ENCODE assay signal across 11 cellular contexts in the genomic region with DNA sequence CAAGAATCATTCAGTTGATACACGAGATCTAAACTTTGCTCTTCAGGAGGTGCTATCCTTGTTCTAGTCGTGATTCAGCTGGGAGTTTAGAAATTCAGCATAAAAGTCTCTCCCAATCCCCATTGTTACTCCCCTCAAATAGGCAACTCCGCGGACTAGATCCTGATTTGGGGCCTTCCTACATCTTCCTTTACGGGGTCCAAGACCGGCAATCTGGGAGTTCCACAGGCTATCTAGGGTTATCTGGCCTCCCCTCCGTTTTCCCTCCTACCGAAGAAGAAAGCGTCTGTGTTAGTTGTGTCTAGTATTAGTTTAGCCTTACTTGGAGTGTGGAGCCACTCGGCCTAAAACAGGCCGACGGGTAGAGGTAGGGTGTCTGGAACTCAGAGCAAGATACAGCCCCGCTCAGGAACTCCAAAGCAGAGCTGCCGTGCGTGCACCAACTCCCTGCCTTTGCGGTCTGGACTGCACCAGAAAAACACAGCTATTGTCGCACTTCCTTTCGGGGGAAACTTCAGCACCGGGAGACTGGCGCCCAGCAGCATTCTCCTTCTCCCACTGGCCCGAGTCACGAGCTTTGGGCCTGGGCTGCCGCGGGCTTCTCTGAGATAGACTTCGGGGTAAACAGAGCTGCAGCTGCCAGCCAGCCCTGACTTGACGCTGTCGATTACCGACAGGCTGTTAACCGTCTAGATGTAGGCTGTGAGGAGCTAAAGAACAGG. TPM values are rescaled to one million over a fixed set of nuclear protein-coding genes. Genes with fewer than 3 reads are reported as not detected.
DNase-seq lines count a peak whose midpoint lies in the region; ATAC-seq and TF ChIP-seq lines count a peak whose summit lies in the region.
"Had no signal": no experiment of that assay in that cellular context is flagged by ENCODE, and none has a peak within 500 bp of the region (broad histone marks: within the 10 kb centered on the region; RNA-seq: fewer than 3 reads in every experiment).

No MANE protein-coding gene starts in this region.

- H3K9me3 Mint-ChIP-seq in IgD-negative memory B cell, result peaks cover 0 to 6% (median 0%) of the 10 kb centered on the region in 3 donors

- H3K36me3 Mint-ChIP-seq in IgD-negative memory B cell, result no peaks in the 10 kb centered on the region

- H3K27me3 ChIP-seq in BE2C, result peaks cover 22% of the 10 kb centered on the region

- peak; percentile 10 for ATAC-seq in mucosa of descending colon

- intact Hi-C loops in mucosa of descending colon (cut with DNase I, micrococcal nuclease), result loop anchor here (5.0 to 10.0 kb wide), 4 partner anchors 949 to 1111 kb away; no protein-coding TSS in a partner anchor

- H3K4me1 ChIP-seq in mucosa of descending colon (ENCODE audit: low read depth) (peaks cover 3% of the 10 kb centered on the region), BE2C (0 out of 2 replicates have a peak, but pooled peaks cover 4% of the 10 kb centered on the region)

- H3K9me3 ChIP-seq in mucosa of descending colon (no peaks in the 10 kb centered on the region), BE2C (no peaks in the 10 kb centered on the region)

- peaks cover 15 to 22% (median 20%) of the 10 kb centered on the region in 3 donors for H3K4me1 Mint-ChIP-seq in IgD-negative memory B cell

- H3K4me3 Mint-ChIP-seq in IgD-negative memory B cell, result peak overlapping the region; percentile 13 to 85 (median 80)

- H3K27ac Mint-ChIP-seq in IgD-negative memory B cell, result peak overlapping the region in 2 of 3 donors; percentile 31

- H3K36me3 ChIP-seq in mucosa of descending colon (ENCODE audit: low read depth) (no peaks in the 10 kb centered on the region), BE2C (no peaks in the 10 kb centered on the region)

- peak; percentile 8 for DNase-seq in AG10803 (ENCODE audit: low read depth)
- DNase-seq in dermis blood vessel endothelial cell, result peak; percentile 47
- peak in 1 of 3 donors; percentile 13 for DNase-seq in mucosa of descending colon
- no peak for DNase-seq in BE2C
- DNase-seq in GM19240 (ENCODE audit: insufficient read length, low spot score), result no peak
- DNase-seq in D341Med (ENCODE audit: low spot score), result no peak
- no peak for DNase-seq in NCI-H146 (lab: John Stamatoyannopoulos, UW)
- DNase-seq: cerebellar nuclear complex, EL, NCI-H748 treated with DMSO at 0.1 percent for 48 hours had no signal

- TF ChIP-seq CTCF in AG10803 (conservative IDR thresholded peaks at IDR 0.05; ENCODE audit: low read length) (no peak), mucosa of descending colon (IDR thresholded peaks at IDR 0.05) (no peak), BE2C (IDR thresholded peaks at IDR 0.05; ENCODE audit: low read depth, low read length) (no peak)

- H3K27me3 Mint-ChIP-seq in IgD-negative memory B cell, result peaks cover 61% of the 10 kb centered on the region

- H3K4me3 ChIP-seq in AG10803 (ENCODE audit: low read length) (no peak overlapping the region), mucosa of descending colon (no peak overlapping the region), BE2C (ENCODE audit: low read depth, low read length) (no peak overlapping the region)

RNA-seq across cellular contexts. Expression of a gene that starts 1.5 kb away (rescaled TPM):
- not detected for polyA plus RNA-seq in IgD-negative memory B cell
- not detected in 2 replicates for total RNA-seq in dermis blood vessel endothelial cell
- total RNA-seq in mucosa of descending colon, result under 1 TPM in 1 of 3 donors, not detected in 2; 0.89 TPM
- 6.2 TPM for polyA plus RNA-seq in BE2C (2012; ENCODE audit: insufficient read depth, insufficient read length, low read depth)

RNA-seq across cellular contexts. Expression of a gene that starts 20.8 kb away (rescaled TPM):
- not detected for polyA plus RNA-seq in IgD-negative memory B cell
- total RNA-seq in dermis blood vessel endothelial cell (not detected in 2 replicates), mucosa of descending colon (under 1 TPM in 1 of 3 donors, not detected in 2; 0.32 TPM)
- 20.5 TPM for polyA plus RNA-seq in BE2C (2012; ENCODE audit: insufficient read depth, insufficient read length, low read depth)

Comparison
In these comparisons a context has a peak if more than half of its experiments do, and no peak if none do; other contexts are left out.
1. DNase-seq: peak in AG10803 (single experiment) and dermis blood vessel endothelial cell (single experiment); none in BE2C (single experiment), GM19240 (single experiment), D341Med (single experiment) and NCI-H146 (single experiment).